ENCODE assay signal across 9 cellular contexts in genomic region chr9:42852133-42852532, GRCh38.
DNase-seq lines count a peak whose midpoint lies in the region; ATAC-seq, FAIRE-seq and TF ChIP-seq lines count a peak whose summit lies in the region.
"Had no signal": no experiment of that assay in that cellular context is flagged by ENCODE, and none has a peak within 500 bp of the region (broad histone marks: within the 10 kb centered on the region; RNA-seq: fewer than 3 reads in every experiment).

No MANE protein-coding gene starts in this region.

- no peaks in the 10 kb centered on the region for H3K9me3 Mint-ChIP-seq in activated CD4-positive, alpha-beta T cell treated with anti-CD3 and anti-CD28 coated beads, Interleukin-2, amount 10 ng/mL, durations not matched to agents 7 days and 5 days

- CTCF ChIA-PET in activated CD4-positive, alpha-beta T cell treated with anti-CD3 and anti-CD28 coated beads, Interleukin-2, amount 10 ng/mL, durations not matched to agents 7 days and 5 days (lab: Charles Lee) = no interaction called here
- CTCF ChIA-PET in HEK293T (lab: Yijun Ruan, JAX) = no interaction called here

- peak; percentile 22 for TF ChIP-seq CTCF in bronchial epithelial cell (IDR thresholded peaks at IDR 0.05; ENCODE audit: insufficient read depth, low read length, severe bottlenecking)

- no peaks in the 10 kb centered on the region for H3K36me3 ChIP-seq in bronchial epithelial cell (ENCODE audit: control insufficient read depth, insufficient read depth, low read length)

- no peak for ATAC-seq in left colon
- ATAC-seq: naive thymus-derived CD4-positive, alpha-beta T cell had no signal

- no peaks in the 10 kb centered on the region for H3K27me3 ChIP-seq in bronchial epithelial cell (ENCODE audit: control insufficient read depth, insufficient read depth, low read length)

- peaks cover 2% of the 10 kb centered on the region for H3K4me1 Mint-ChIP-seq in activated CD4-positive, alpha-beta T cell treated with anti-CD3 and anti-CD28 coated beads, Interleukin-2, amount 10 ng/mL, durations not matched to agents 7 days and 5 days
- H3K4me1 Mint-ChIP-seq: naive thymus-derived CD4-positive, alpha-beta T cell had no signal

- DNase-seq in activated CD4-positive, alpha-beta T cell treated with anti-CD3 and anti-CD28 coated beads, Interleukin-2, amount 10 ng/mL, durations not matched to agents 7 days and 5 days = peak; percentile 26
- no peak for DNase-seq in activated CD4-positive, alpha-beta T cell treated with anti-CD3 and anti-CD28 coated beads, Interleukin-2, amount 50 U/mL, for 1 hour
- DNase-seq in NAMALWA (ENCODE audit: low spot score) = peak; percentile 51
- DNase-seq in bronchial epithelial cell (ENCODE audit: low read depth) = peak; percentile 19
- DNase-seq in left colon = peak; percentile 21 to 63
- DNase-seq in urothelium cell line (ENCODE audit: low spot score) = peak; percentile 70
- no peak for DNase-seq in amniotic stem cell (lab: John Stamatoyannopoulos, UW)
- DNase-seq in HEK293T (ENCODE audit: extremely low spot score) = no peak

- no peak overlapping the region for H3K4me3 ChIP-seq in bronchial epithelial cell (ENCODE audit: low read depth, low read length)

- FAIRE-seq in bronchial epithelial cell (lab: Jason Lieb, UNC) (no peak), urothelium cell line (lab: Jason Lieb, UNC) (no peak)

- intact Hi-C loops in left colon (cut with DNase I, micrococcal nuclease) = no loop called here

- H3K36me3 Mint-ChIP-seq in activated CD4-positive, alpha-beta T cell treated with anti-CD3 and anti-CD28 coated beads, Interleukin-2, amount 10 ng/mL, durations not matched to agents 7 days and 5 days (ENCODE audit: low read depth) = no peaks in the 10 kb centered on the region
- H3K36me3 Mint-ChIP-seq: naive thymus-derived CD4-positive, alpha-beta T cell had no signal

- POLR2A ChIA-PET in activated CD4-positive, alpha-beta T cell treated with anti-CD3 and anti-CD28 coated beads, Interleukin-2, amount 10 ng/mL, durations not matched to agents 7 days and 5 days (lab: Charles Lee) = no interaction called here
- POLR2A ChIA-PET in HEK293T (lab: Yijun Ruan, JAX) = no interaction called here

- no peak overlapping the region for H3K27ac Mint-ChIP-seq in activated CD4-positive, alpha-beta T cell treated with anti-CD3 and anti-CD28 coated beads, Interleukin-2, amount 10 ng/mL, durations not matched to agents 7 days and 5 days

- H3K4me3 Mint-ChIP-seq in activated CD4-positive, alpha-beta T cell treated with anti-CD3 and anti-CD28 coated beads, Interleukin-2, amount 10 ng/mL, durations not matched to agents 7 days and 5 days = peak overlapping the region; percentile 58

- H3K27me3 Mint-ChIP-seq in activated CD4-positive, alpha-beta T cell treated with anti-CD3 and anti-CD28 coated beads, Interleukin-2, amount 10 ng/mL, durations not matched to agents 7 days and 5 days = peaks cover 5% of the 10 kb centered on the region

TF ChIP-seq in HEK293T, 16 proteins besides CTCF, POLR2A, EP300 and RAD21:
- no peak for TF ChIP-seq FOXK2 (IDR thresholded peaks at IDR 0.05)
- no peak for TF ChIP-seq ARNT (IDR thresholded peaks at IDR 0.05)
- no peak for TF ChIP-seq L3MBTL2 (conservative IDR thresholded peaks at IDR 0.05)
- no peak for TF ChIP-seq FOXM1 (IDR thresholded peaks at IDR 0.05; ENCODE audit: borderline replicate concordance)
- TF ChIP-seq, protein P1, sequence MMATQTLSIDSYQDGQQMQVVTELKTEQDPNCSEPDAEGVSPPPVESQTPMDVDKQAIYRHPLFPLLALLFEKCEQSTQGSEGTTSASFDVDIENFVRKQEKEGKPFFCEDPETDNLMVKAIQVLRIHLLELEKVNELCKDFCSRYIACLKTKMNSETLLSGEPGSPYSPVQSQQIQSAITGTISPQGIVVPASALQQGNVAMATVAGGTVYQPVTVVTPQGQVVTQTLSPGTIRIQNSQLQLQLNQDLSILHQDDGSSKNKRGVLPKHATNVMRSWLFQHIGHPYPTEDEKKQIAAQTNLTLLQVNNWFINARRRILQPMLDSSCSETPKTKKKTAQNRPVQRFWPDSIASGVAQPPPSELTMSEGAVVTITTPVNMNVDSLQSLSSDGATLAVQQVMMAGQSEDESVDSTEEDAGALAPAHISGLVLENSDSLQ (IDR thresholded peaks at IDR 0.05) = no peak
- TF ChIP-seq ELF4 (IDR thresholded peaks at IDR 0.05) = no peak
- no peak for TF ChIP-seq LEF1 (IDR thresholded peaks at IDR 0.05; ENCODE audit: borderline replicate concordance)
- no peak for TF ChIP-seq SUZ12 (IDR thresholded peaks at IDR 0.05)
- TF ChIP-seq FOXA1 (IDR thresholded peaks at IDR 0.05) = no peak
- no peak for TF ChIP-seq BHLHE40 (IDR thresholded peaks at IDR 0.05; ENCODE audit: borderline replicate concordance)
- no peak for TF ChIP-seq SP1 (IDR thresholded peaks at IDR 0.05)
- no peak for TF ChIP-seq HDGF (IDR thresholded peaks at IDR 0.05; ENCODE audit: borderline replicate concordance)
- no peak for TF ChIP-seq NFRKB (IDR thresholded peaks at IDR 0.05)
- no peak for TF ChIP-seq TARDBP (IDR thresholded peaks at IDR 0.05)

Comparison
In these comparisons a context has a peak if more than half of its experiments do, and no peak if none do; other contexts are left out.
1. DNase-seq: peak in activated CD4-positive, alpha-beta T cell treated with anti-CD3 and anti-CD28 coated beads, Interleukin-2, amount 10 ng/mL, durations not matched to agents 7 days and 5 days (single experiment), NAMALWA (single experiment), bronchial epithelial cell (single experiment), left colon (2 of 2) and urothelium cell line (single experiment); none in activated CD4-positive, alpha-beta T cell treated with anti-CD3 and anti-CD28 coated beads, Interleukin-2, amount 50 U/mL, for 1 hour (single experiment), amniotic stem cell (single experiment) and HEK293T (single experiment).